9 cellular contexts compared by ENCODE assay signal in the genomic region with DNA sequence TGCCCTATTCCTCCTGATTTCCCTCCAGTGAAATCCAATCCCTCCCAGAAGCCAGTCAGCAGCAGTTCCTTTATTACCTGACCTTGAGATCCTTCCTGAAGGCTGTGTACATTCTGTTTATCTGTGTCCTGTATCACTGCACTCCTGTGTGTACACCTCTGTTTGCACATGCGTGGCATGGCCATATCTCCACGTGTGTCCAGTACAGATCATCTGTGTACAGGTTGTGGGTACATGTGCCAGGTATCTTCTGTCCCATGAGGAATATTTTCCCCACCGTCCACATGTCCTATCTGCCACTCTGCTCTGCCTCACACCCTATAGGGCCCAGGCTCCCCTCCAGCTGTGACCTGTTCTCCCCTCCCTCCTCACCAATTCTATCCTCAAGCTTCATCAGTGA. TPM values are rescaled to one million over a fixed set of nuclear protein-coding genes. Genes with fewer than 3 reads are reported as not detected.
DNase-seq lines count a peak whose midpoint lies in the region; ATAC-seq and TF ChIP-seq lines count a peak whose summit lies in the region.
"Had no signal": no experiment of that assay in that cellular context is flagged by ENCODE, and none has a peak within 500 bp of the region (broad histone marks: within the 10 kb centered on the region; RNA-seq: fewer than 3 reads in every experiment).

No MANE protein-coding gene starts in this region.

- H3K4me1 ChIP-seq in DOHH2 (ENCODE audit: control insufficient read depth, low read length) (peaks cover 41% of the 10 kb centered on the region), Peyer's patch (peaks cover 0 to 33% (median 16%) of the 10 kb centered on the region in 4 donors), esophagus squamous epithelium (peaks cover 36 to 79% (median 46%) of the 10 kb centered on the region in 3 donors), sigmoid colon (peaks cover 0 to 47% (median 40%) of the 10 kb centered on the region in 4 donors)

- H3K27me3 ChIP-seq in DOHH2 (ENCODE audit: control insufficient read depth, low read length) (no peaks in the 10 kb centered on the region), Peyer's patch (no peaks in the 10 kb centered on the region), esophagus squamous epithelium (no peaks in the 10 kb centered on the region), sigmoid colon (no peaks in the 10 kb centered on the region)

- TF ChIP-seq EP300 in sigmoid colon (IDR thresholded peaks at IDR 0.05): no peak

- peak overlapping the region; percentile 24; the same call in 1 of the 2 replicates for H3K4me3 ChIP-seq in DOHH2 (ENCODE audit: low read length)
- peak overlapping the region in 3 of 4 donors; percentile 72 to 94 (median 88) for H3K4me3 ChIP-seq in Peyer's patch
- peak overlapping the region in 3 of 4 donors; percentile 83 to 99 (median 97) for H3K4me3 ChIP-seq in esophagus squamous epithelium
- H3K4me3 ChIP-seq in sigmoid colon: no peak overlapping the region
- no peak overlapping the region for H3K4me3 ChIP-seq in foreskin fibroblast (ENCODE audit: low read depth in 1 of 2, low read length in 2 of 2)

- peak overlapping the region; percentile 19 for H3K4me2 ChIP-seq in DOHH2 (ENCODE audit: low read length)

- DNase-seq in Peyer's patch (peak in 1 of 3 donors; percentile 60), esophagus squamous epithelium (lab: John Stamatoyannopoulos, UW) (no peak), sigmoid colon (peak; percentile 42), hypothalamus (lab: John Stamatoyannopoulos, UW) (no peak), NCI-H146 treated with DMSO at 0.1 percent for 48 hours (lab: John Stamatoyannopoulos, UW; ENCODE audit: unreplicated experiment) (no peak), foreskin fibroblast (no peak)
- DNase-seq: NCI-H748 treated with DMSO at 0.1 percent for 48 hours had no signal

- TF ChIP-seq CTCF in DOHH2 (IDR thresholded peaks at IDR 0.05; ENCODE audit: low read depth, low read length, poor library complexity, severe bottlenecking) (no peak), Peyer's patch (IDR thresholded peaks at IDR 0.05) (no peak), esophagus squamous epithelium (IDR thresholded peaks at IDR 0.05) (no peak), sigmoid colon (IDR thresholded peaks at IDR 0.05) (no peak), foreskin fibroblast (IDR thresholded peaks at IDR 0.05; ENCODE audit: low read depth, low read length) (no peak)

- H3K9me2 ChIP-seq in DOHH2 (replicated peaks; ENCODE audit: control insufficient read depth, low read length): no peaks in the 10 kb centered on the region

- no peak for ATAC-seq in HG03175 (IDR thresholded peaks at IDR 0.05; ENCODE audit: unreplicated experiment)

- peaks cover 61% of the 10 kb centered on the region for H3K79me2 ChIP-seq in DOHH2 (ENCODE audit: control insufficient read depth, low read length)

- H3K27ac ChIP-seq in DOHH2 (ENCODE audit: low read depth, low read length) (no peak overlapping the region), Peyer's patch (peak overlapping the region; percentile 94 to 96 (median 96)), esophagus squamous epithelium (peak overlapping the region; percentile 98 to 99 (median 98)), sigmoid colon (peak overlapping the region; percentile 90 to 97 (median 92))

- WGBS in esophagus squamous epithelium, 2 donors: 22 to 34% methylated on average over 3 of the region's 3 CpGs
- 10 to 33% methylated on average over 3 of the region's 3 CpGs for WGBS in sigmoid colon, 2 donors

- TF ChIP-seq POLR2A in Peyer's patch (IDR thresholded peaks at IDR 0.05): no peak
- TF ChIP-seq POLR2A in esophagus squamous epithelium (IDR thresholded peaks at IDR 0.05): no peak
- no peak for TF ChIP-seq POLR2A in sigmoid colon (IDR thresholded peaks at IDR 0.05)

- H3F3A ChIP-seq in DOHH2 (ENCODE audit: control insufficient read depth, insufficient read depth): peaks cover 17% of the 10 kb centered on the region

- H3K36me3 ChIP-seq in DOHH2 (ENCODE audit: control insufficient read depth, low read length) (peaks cover 74% of the 10 kb centered on the region), Peyer's patch (peaks cover 0 to 43% (median 5%) of the 10 kb centered on the region in 3 donors), esophagus squamous epithelium (peaks cover 32 to 61% (median 42%) of the 10 kb centered on the region in 3 donors), sigmoid colon (peaks cover 35 to 46% (median 41%) of the 10 kb centered on the region in 4 donors)

- intact Hi-C loops in esophagus squamous epithelium (cut with DNase I) (no loop called here), sigmoid colon (cut with DNase I) (no loop called here)

- H4K20me1 ChIP-seq in DOHH2 (ENCODE audit: control insufficient read depth, insufficient read depth, low read depth, low read length): peaks cover 15% of the 10 kb centered on the region

- H3K9me3 ChIP-seq in DOHH2 (ENCODE audit: control insufficient read depth, insufficient read depth, low read length) (no peaks in the 10 kb centered on the region), Peyer's patch (no peaks in the 10 kb centered on the region), esophagus squamous epithelium (no peaks in the 10 kb centered on the region), sigmoid colon (no peaks in the 10 kb centered on the region)

RNA-seq across cellular contexts. Expression of gene CDC42SE1, which starts 2.8 kb away (rescaled TPM):
- total RNA-seq in Peyer's patch (10 to 100 TPM; 48.6 to 87.5 (median 58.6) TPM), esophagus squamous epithelium (100 to 1,000 TPM in 3 of 4 donors, 10 to 100 TPM in 1; 86.7 to 128 (median 115) TPM), sigmoid colon (10 to 100 TPM; 37.8 to 53.6 (median 47.1) TPM)
- polyA plus RNA-seq in sigmoid colon: 10 to 100 TPM; 35.4 to 82.8 (median 52.7) TPM

RNA-seq across cellular contexts. Expression of gene MLLT11, which starts 3.6 kb away (rescaled TPM):
- total RNA-seq in Peyer's patch (under 1 TPM in 2 of 4 donors, not detected in 2; 0.27 to 0.95 TPM), esophagus squamous epithelium (1 to 10 TPM in 2 of 4 donors, under 1 TPM in 2; 0.38 to 1.6 (median 0.92) TPM), sigmoid colon (1 to 10 TPM; 2.1 to 5.0 (median 4.1) TPM)
- 1 to 10 TPM in 1 of 3 donors, under 1 TPM in 2; 0.60 to 2.9 (median 0.69) TPM for polyA plus RNA-seq in sigmoid colon

RNA-seq across cellular contexts. Expression of gene C1orf56, which starts 9.0 kb away (rescaled TPM):
- total RNA-seq in Peyer's patch: 1 to 10 TPM in 3 of 4 donors, not detected in 1; 1.3 to 2.5 (median 1.4) TPM
- total RNA-seq in esophagus squamous epithelium: 1 to 10 TPM in 3 of 4 donors, under 1 TPM in 1; 0.23 to 3.2 (median 2.3) TPM
- 1 to 10 TPM; 4.1 to 7.8 (median 7.0) TPM for total RNA-seq in sigmoid colon
- polyA plus RNA-seq in sigmoid colon: 1 to 10 TPM in 2 of 3 donors, under 1 TPM in 1; 0.46 to 2.3 (median 1.2) TPM

RNA-seq across cellular contexts. Expression of gene GABPB2, which starts 14.0 kb away (rescaled TPM):
- total RNA-seq in Peyer's patch (10 to 100 TPM in 3 of 4 donors, 1 to 10 TPM in 1; 7.9 to 32.2 (median 15.8) TPM), esophagus squamous epithelium (10 to 100 TPM in 3 of 4 donors, 1 to 10 TPM in 1; 7.1 to 15.8 (median 11.0) TPM), sigmoid colon (10 to 100 TPM; 20.6 to 27.0 (median 25.3) TPM)
- polyA plus RNA-seq in sigmoid colon: 1 to 10 TPM; 3.6 to 7.9 (median 4.2) TPM

RNA-seq across cellular contexts. Expression of gene BNIPL, which starts 20.2 kb away (rescaled TPM):
- 1 to 10 TPM in 2 of 4 donors, under 1 TPM in 1, not detected in 1; 0.70 to 8.4 (median 3.6) TPM for total RNA-seq in Peyer's patch
- 100 to 1,000 TPM in 1 of 4 donors, 10 to 100 TPM in 3; 52.7 to 168 (median 96.1) TPM for total RNA-seq in esophagus squamous epithelium
- under 1 TPM in 2 of 4 donors, not detected in 2; 0.28 to 0.36 TPM for total RNA-seq in sigmoid colon
- under 1 TPM in 1 of 3 donors, not detected in 2; 0.47 TPM for polyA plus RNA-seq in sigmoid colon

Comparison
In these comparisons a context has a peak if more than half of its experiments do, and no peak if none do; other contexts are left out.
1. H3K4me3 ChIP-seq: peak in DOHH2 (single experiment), Peyer's patch (3 of 4) and esophagus squamous epithelium (3 of 4); none in sigmoid colon (0 of 4) and foreskin fibroblast (0 of 2).